ENCODE assay signal across 1 cellular context in genomic region chr6:87815449-87815848, GRCh38.
TF ChIP-seq lines count a peak whose summit lies in the region.

No MANE protein-coding gene starts in this region.

TF ChIP-seq in H1, 55 proteins besides CTCF, POLR2A, EP300 and RAD21 (continued from another document):
- TF ChIP-seq CHD7 (IDR thresholded peaks at IDR 0.05; ENCODE audit: insufficient replicate concordance, low read length) = no peak
